Comparison of ENCODE assay signal across 8 cellular contexts in the genomic region with DNA sequence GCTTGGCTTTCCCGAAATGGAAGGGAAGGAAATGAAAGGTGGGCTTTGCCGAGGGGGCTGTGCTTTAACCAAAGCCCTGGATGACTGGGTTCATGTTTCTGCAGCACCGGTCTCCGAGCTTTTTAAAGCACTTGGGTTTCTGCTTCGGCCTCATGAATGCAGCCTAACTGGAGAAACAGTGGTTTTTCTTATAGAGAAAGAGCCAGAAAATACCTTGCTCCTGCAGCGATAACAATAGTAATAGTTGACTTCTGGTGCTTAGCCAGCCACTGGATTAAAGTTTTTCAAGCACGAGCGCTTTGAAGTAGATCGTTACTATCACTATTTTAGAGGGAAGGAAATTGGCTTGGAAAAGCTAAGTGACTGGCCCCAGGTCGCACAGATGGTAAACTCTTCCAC. TPM values are rescaled to one million over a fixed set of nuclear protein-coding genes. Genes with fewer than 3 reads are reported as not detected.
DNase-seq lines count a peak whose midpoint lies in the region; ATAC-seq, FAIRE-seq and TF ChIP-seq lines count a peak whose summit lies in the region.

No MANE protein-coding gene starts in this region.

- ATAC-seq in HG03135 (IDR thresholded peaks at IDR 0.05; ENCODE audit: unreplicated experiment): peak; percentile 9
- peak; percentile 3 for ATAC-seq in stimulated activated naive B cell treated with anti-CD40 and anti-IgM and Interleukin-4, amounts not matched to agents 10 μg/mL and 1 μg/mL and 100 μg/mL, for 72 hours (replicated peaks)

- H3K4me3 Mint-ChIP-seq in activated CD4-positive, alpha-beta memory T cell treated with anti-CD3 and anti-CD28 coated beads, Interleukin-2, amount 10 ng/mL, durations not matched to agents 7 days and 5 days: peak overlapping the region; percentile 82
- H3K4me3 Mint-ChIP-seq in stimulated activated naive B cell treated with anti-CD40 and anti-IgM and Interleukin-4, amounts not matched to agents 10 μg/mL and 1 μg/mL and 100 μg/mL, for 72 hours: peak overlapping the region; percentile 91 to 92

- peak overlapping the region; percentile 93 for H3K4me3 ChIP-seq in iPS-18c (ENCODE audit: insufficient read depth, low read depth, low read length)

- no peaks in the 10 kb centered on the region for H3K36me3 Mint-ChIP-seq in activated CD4-positive, alpha-beta memory T cell treated with anti-CD3 and anti-CD28 coated beads, Interleukin-2, amount 10 ng/mL, durations not matched to agents 7 days and 5 days (ENCODE audit: low read depth)
- H3K36me3 Mint-ChIP-seq in stimulated activated naive B cell treated with anti-CD40 and anti-IgM and Interleukin-4, amounts not matched to agents 10 μg/mL and 1 μg/mL and 100 μg/mL, for 72 hours: peaks cover 0 to 2% of the 10 kb centered on the region in 2 donors

- CTCF ChIA-PET in activated CD4-positive, alpha-beta memory T cell treated with anti-CD3 and anti-CD28 coated beads, Interleukin-2, amount 10 ng/mL, durations not matched to agents 7 days and 5 days (lab: Charles Lee): interaction anchor here (0.9 kb wide), 1 partner anchor 29 kb away, joined by 3 read pairs; no protein-coding TSS in a partner anchor

- TF ChIP-seq CTCF in D721Med (IDR thresholded peaks at IDR 0.05; ENCODE audit: insufficient read depth, missing control alignments): no peak

- POLR2A ChIA-PET in activated CD4-positive, alpha-beta memory T cell treated with anti-CD3 and anti-CD28 coated beads, Interleukin-2, amount 10 ng/mL, durations not matched to agents 7 days and 5 days (lab: Charles Lee): interaction anchor here (1.0 kb wide), 1 partner anchor 253 kb away, joined by 3 read pairs; no protein-coding TSS in a partner anchor

- H3K27me3 Mint-ChIP-seq in activated CD4-positive, alpha-beta memory T cell treated with anti-CD3 and anti-CD28 coated beads, Interleukin-2, amount 10 ng/mL, durations not matched to agents 7 days and 5 days: no peaks in the 10 kb centered on the region
- H3K27me3 Mint-ChIP-seq in stimulated activated naive B cell treated with anti-CD40 and anti-IgM and Interleukin-4, amounts not matched to agents 10 μg/mL and 1 μg/mL and 100 μg/mL, for 72 hours: no peaks in the 10 kb centered on the region

- H3K4me1 Mint-ChIP-seq in activated CD4-positive, alpha-beta memory T cell treated with anti-CD3 and anti-CD28 coated beads, Interleukin-2, amount 10 ng/mL, durations not matched to agents 7 days and 5 days: peaks cover 30% of the 10 kb centered on the region
- H3K4me1 Mint-ChIP-seq in stimulated activated naive B cell treated with anti-CD40 and anti-IgM and Interleukin-4, amounts not matched to agents 10 μg/mL and 1 μg/mL and 100 μg/mL, for 72 hours: peaks cover 12 to 24% of the 10 kb centered on the region in 2 donors

- DNase-seq in NCI-H2107 treated with DMSO at 0.1 percent for 48 hours (lab: John Stamatoyannopoulos, UW; ENCODE audit: unreplicated experiment) (peak; percentile 37), NCI-H2107 (lab: John Stamatoyannopoulos, UW) (no peak), D721Med (ENCODE audit: insufficient read length, low spot score) (no peak), putamen (ENCODE audit: low spot score) (no peak)
- DNase-seq in activated CD4-positive, alpha-beta memory T cell treated with anti-CD3 and anti-CD28 coated beads, Interleukin-2, amount 10 ng/mL, durations not matched to agents 7 days and 5 days: no peak
- DNase-seq in stimulated activated naive B cell treated with anti-CD40 and anti-IgM and Interleukin-4, amounts not matched to agents 10 μg/mL and 1 μg/mL and 100 μg/mL, for 72 hours: no peak

- H3K9me3 Mint-ChIP-seq in activated CD4-positive, alpha-beta memory T cell treated with anti-CD3 and anti-CD28 coated beads, Interleukin-2, amount 10 ng/mL, durations not matched to agents 7 days and 5 days: no peaks in the 10 kb centered on the region
- H3K9me3 Mint-ChIP-seq in stimulated activated naive B cell treated with anti-CD40 and anti-IgM and Interleukin-4, amounts not matched to agents 10 μg/mL and 1 μg/mL and 100 μg/mL, for 72 hours: no peaks in the 10 kb centered on the region

- no peak for FAIRE-seq in D721Med (lab: Jason Lieb, UNC)

- peaks cover 2% of the 10 kb centered on the region for H3K9me3 ChIP-seq in iPS-18c (ENCODE audit: control insufficient read depth, insufficient read depth, low read length)

- no peak overlapping the region for H3K27ac Mint-ChIP-seq in activated CD4-positive, alpha-beta memory T cell treated with anti-CD3 and anti-CD28 coated beads, Interleukin-2, amount 10 ng/mL, durations not matched to agents 7 days and 5 days
- H3K27ac Mint-ChIP-seq in stimulated activated naive B cell treated with anti-CD40 and anti-IgM and Interleukin-4, amounts not matched to agents 10 μg/mL and 1 μg/mL and 100 μg/mL, for 72 hours: peak overlapping the region; percentile 91

RNA-seq across cellular contexts. Expression of gene DOCK7, which starts 0.5 kb away (rescaled TPM):
- total RNA-seq in activated CD4-positive, alpha-beta memory T cell treated with anti-CD3 and anti-CD28 coated beads, Interleukin-2, amount 10 ng/mL, durations not matched to agents 7 days and 5 days: 10 to 100 TPM in 1 of 2 experiments, 1 to 10 TPM in 1; 7.6 to 13.5 TPM
